In the genomic region with DNA sequence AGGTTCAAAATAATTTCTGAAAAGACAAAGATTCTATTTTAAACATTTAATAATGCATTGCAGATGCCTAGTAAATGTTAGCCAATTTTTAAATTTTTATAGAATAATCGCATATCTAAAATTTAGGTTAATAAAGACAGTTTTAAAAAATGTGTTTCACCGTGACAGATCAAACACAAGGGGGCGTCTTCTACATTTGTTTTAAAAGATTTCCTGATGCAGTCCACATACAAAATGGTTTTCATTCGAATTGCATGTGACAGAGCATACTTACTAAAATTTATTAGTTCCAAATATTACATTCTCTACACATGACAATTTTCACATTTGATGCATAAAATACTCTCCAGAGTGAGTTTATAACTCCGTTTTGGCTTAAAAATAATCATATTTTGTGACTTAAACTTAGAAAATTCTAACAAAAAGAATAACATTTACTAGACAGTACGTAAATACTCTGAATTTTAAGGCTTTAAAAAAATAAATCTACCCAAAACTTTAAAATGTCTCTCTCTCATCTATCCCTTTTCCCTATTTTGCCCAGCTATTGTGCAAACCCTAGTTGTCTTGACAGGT, we compare ENCODE assay signal across 8 cellular contexts.
DNase-seq lines count a peak whose midpoint lies in the region; ATAC-seq and TF ChIP-seq lines count a peak whose summit lies in the region.

No MANE protein-coding gene starts in this region.

- H3K4me3 Mint-ChIP-seq in activated CD4-positive, alpha-beta T cell treated with anti-CD3 and anti-CD28 coated beads, Interleukin-2, amount 10 ng/mL, durations not matched to agents 7 days and 5 days: no peak overlapping the region
- H3K4me3 Mint-ChIP-seq in activated T-helper 17 cell treated with anti-CD3 and anti-CD28 coated beads, Interleukin-2, amount 50 U/mL, for 72 hours: no peak overlapping the region

- no peaks in the 10 kb centered on the region for H3K27me3 ChIP-seq in testis

- H3K4me1 Mint-ChIP-seq in activated CD4-positive, alpha-beta T cell treated with anti-CD3 and anti-CD28 coated beads, Interleukin-2, amount 10 ng/mL, durations not matched to agents 7 days and 5 days: no peaks in the 10 kb centered on the region
- no peaks in the 10 kb centered on the region for H3K4me1 Mint-ChIP-seq in activated T-helper 17 cell treated with anti-CD3 and anti-CD28 coated beads, Interleukin-2, amount 50 U/mL, for 72 hours

- POLR2A ChIA-PET in activated CD4-positive, alpha-beta T cell treated with anti-CD3 and anti-CD28 coated beads, Interleukin-2, amount 10 ng/mL, durations not matched to agents 7 days and 5 days (lab: Charles Lee): no interaction called here
- POLR2A ChIA-PET in RWPE1 (lab: Yijun Ruan, JAX; ENCODE audit: low non-redundant PET): no interaction called here

- no peaks in the 10 kb centered on the region for H3K9me3 Mint-ChIP-seq in activated CD4-positive, alpha-beta T cell treated with anti-CD3 and anti-CD28 coated beads, Interleukin-2, amount 10 ng/mL, durations not matched to agents 7 days and 5 days
- no peaks in the 10 kb centered on the region for H3K9me3 Mint-ChIP-seq in activated T-helper 17 cell treated with anti-CD3 and anti-CD28 coated beads, Interleukin-2, amount 50 U/mL, for 72 hours

- peak; percentile 9 for DNase-seq in activated CD4-positive, alpha-beta T cell treated with anti-CD3 and anti-CD28 coated beads, Interleukin-2, amount 10 ng/mL, durations not matched to agents 7 days and 5 days
- no peak for DNase-seq in activated CD4-positive, alpha-beta T cell treated with anti-CD3 and anti-CD28 coated beads, Interleukin-2, amount 50 U/mL, for 48 hours
- DNase-seq in RWPE1 (ENCODE audit: low spot score): peak; percentile 18
- DNase-seq in fibroblast of villous mesenchyme (ENCODE audit: low read depth): peak; percentile 82
- peak; percentile 25 for DNase-seq in testis
- no peak for DNase-seq in stimulated activated CD4-positive, alpha-beta T cell treated with anti-CD3 and anti-CD28 coated beads, Interleukin-15, amount 100 ng/mL, for 24 hours

- no peaks in the 10 kb centered on the region for H3K4me1 ChIP-seq in testis

- WGBS in testis, 2 donors: 45 to 48% methylated on average over 6 of the region's 6 CpGs

- peak; percentile 61 for TF ChIP-seq CTCF in RWPE1 (conservative IDR thresholded peaks at IDR 0.05; ENCODE audit: low read depth)
- peak; percentile 59 for TF ChIP-seq CTCF in fibroblast of villous mesenchyme (IDR thresholded peaks at IDR 0.05; ENCODE audit: insufficient read depth, low read depth, low read length)
- peak; percentile 41 to 65 (median 44) for TF ChIP-seq CTCF in testis (IDR thresholded peaks at IDR 0.05)

- H3K27me3 Mint-ChIP-seq in activated CD4-positive, alpha-beta T cell treated with anti-CD3 and anti-CD28 coated beads, Interleukin-2, amount 10 ng/mL, durations not matched to agents 7 days and 5 days: peaks cover 8% of the 10 kb centered on the region
- H3K27me3 Mint-ChIP-seq in activated T-helper 17 cell treated with anti-CD3 and anti-CD28 coated beads, Interleukin-2, amount 50 U/mL, for 72 hours: peaks cover 8% of the 10 kb centered on the region

- no peak overlapping the region for H3K27ac Mint-ChIP-seq in activated CD4-positive, alpha-beta T cell treated with anti-CD3 and anti-CD28 coated beads, Interleukin-2, amount 10 ng/mL, durations not matched to agents 7 days and 5 days
- H3K27ac Mint-ChIP-seq in activated T-helper 17 cell treated with anti-CD3 and anti-CD28 coated beads, Interleukin-2, amount 50 U/mL, for 72 hours: no peak overlapping the region

- no peaks in the 10 kb centered on the region for H3K9me3 ChIP-seq in testis

- no peak for TF ChIP-seq POLR2A in testis (IDR thresholded peaks at IDR 0.05)

- H3K4me3 ChIP-seq in fibroblast of villous mesenchyme (ENCODE audit: low read depth, low read length): no peak overlapping the region
- no peak overlapping the region for H3K4me3 ChIP-seq in testis

- no peak for ATAC-seq in activated T-helper 17 cell treated with anti-CD3 and anti-CD28 coated beads, Interleukin-2, amount 50 U/mL, for 72 hours (replicated peaks)
- ATAC-seq in HG03378 (IDR thresholded peaks at IDR 0.05; ENCODE audit: unreplicated experiment): no peak

- intact Hi-C loops in testis (cut with DNase I; ENCODE audit: low total_unique reads): no loop called here

- H3K27ac ChIP-seq in RWPE1 (no peak overlapping the region), testis (no peak overlapping the region)

- H3K36me3 Mint-ChIP-seq in activated CD4-positive, alpha-beta T cell treated with anti-CD3 and anti-CD28 coated beads, Interleukin-2, amount 10 ng/mL, durations not matched to agents 7 days and 5 days (ENCODE audit: low read depth): no peaks in the 10 kb centered on the region
- H3K36me3 Mint-ChIP-seq in activated T-helper 17 cell treated with anti-CD3 and anti-CD28 coated beads, Interleukin-2, amount 50 U/mL, for 72 hours (ENCODE audit: low read depth): no peaks in the 10 kb centered on the region

- no peaks in the 10 kb centered on the region for H3K36me3 ChIP-seq in testis (ENCODE audit: low read depth, missing control alignments)

- CTCF ChIA-PET in activated CD4-positive, alpha-beta T cell treated with anti-CD3 and anti-CD28 coated beads, Interleukin-2, amount 10 ng/mL, durations not matched to agents 7 days and 5 days (lab: Charles Lee): interaction anchor here (1.5 kb wide), 1 partner anchor 13 kb away, joined by 3 read pairs; no protein-coding TSS in a partner anchor
- CTCF ChIA-PET in RWPE1 (lab: Yijun Ruan, JAX): interaction anchor here (0.6 to 0.8 kb wide), 2 partner anchors 76 to 114 kb away, joined by 3 to 4 read pairs; no protein-coding TSS in a partner anchor

Comparison
In these comparisons a context has a peak if more than half of its experiments do, and no peak if none do; other contexts are left out.
1. DNase-seq: peak in activated CD4-positive, alpha-beta T cell treated with anti-CD3 and anti-CD28 coated beads, Interleukin-2, amount 10 ng/mL, durations not matched to agents 7 days and 5 days (single experiment), RWPE1 (single experiment), fibroblast of villous mesenchyme (single experiment) and testis (single experiment); none in activated CD4-positive, alpha-beta T cell treated with anti-CD3 and anti-CD28 coated beads, Interleukin-2, amount 50 U/mL, for 48 hours (0 of 2) and stimulated activated CD4-positive, alpha-beta T cell treated with anti-CD3 and anti-CD28 coated beads, Interleukin-15, amount 100 ng/mL, for 24 hours (single experiment).
2. Peak in every context shown above with its lines, with median percentiles within 50 percentile points of each other: CTCF ChIP-seq.